ENCODE assay signal across 9 cellular contexts in the genomic region with DNA sequence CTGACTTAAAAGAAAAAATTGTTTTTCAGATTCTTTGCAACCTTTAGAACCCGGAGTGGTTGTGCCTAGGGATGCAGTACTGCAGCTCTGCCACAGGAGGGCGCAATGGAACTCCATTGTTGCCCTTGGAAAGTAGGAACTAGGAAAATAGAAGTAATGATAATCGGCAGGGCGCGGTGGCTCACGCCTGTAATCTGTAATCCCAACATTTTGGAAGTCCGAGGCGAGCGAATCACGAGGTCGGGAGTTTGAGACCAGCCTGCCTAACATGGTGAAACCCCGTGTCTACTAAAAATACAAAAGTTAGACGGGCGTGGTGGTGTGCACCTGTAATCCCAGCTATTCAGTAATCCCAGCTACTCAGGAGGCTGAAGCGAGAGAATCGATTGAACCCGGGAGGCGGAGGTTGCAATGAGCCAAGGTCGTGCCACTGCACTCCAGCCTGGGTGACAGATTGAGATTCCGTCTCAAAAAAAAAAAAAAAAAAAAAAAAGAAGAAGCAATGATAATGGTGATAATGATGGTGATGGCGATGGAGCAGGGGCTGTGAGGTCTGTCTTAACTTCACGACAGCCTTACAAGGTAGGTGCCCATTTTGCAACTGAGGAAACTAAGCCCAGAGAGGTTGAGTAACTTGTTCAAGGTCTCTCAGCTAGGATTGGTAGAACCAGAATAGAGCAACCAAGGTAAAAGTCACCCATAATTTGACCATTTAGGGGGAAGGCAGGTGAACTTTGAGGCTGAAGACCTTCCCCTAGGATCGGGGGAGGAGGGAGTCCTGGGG. TPM values are rescaled to one million over a fixed set of nuclear protein-coding genes. Genes with fewer than 3 reads are reported as not detected.
DNase-seq lines count a peak whose midpoint lies in the region; ATAC-seq and TF ChIP-seq lines count a peak whose summit lies in the region.
"Had no signal": no experiment of that assay in that cellular context is flagged by ENCODE, and none has a peak within 500 bp of the region (broad histone marks: within the 10 kb centered on the region; RNA-seq: fewer than 3 reads in every experiment).

No MANE protein-coding gene starts in this region.

- peak; percentile 58 for DNase-seq in ELR (ENCODE audit: low read depth)
- peak; percentile 46 for DNase-seq in MM.1S
- DNase-seq in activated CD4-positive, alpha-beta T cell treated with anti-CD3 and anti-CD28 coated beads for 36 hours: peak; percentile 83
- DNase-seq in dermis blood vessel endothelial cell: peak; percentile 72
- DNase-seq in mesenchymal stem cell: peak; percentile 50
- peak; percentile 74 to 83 for DNase-seq in suprapubic skin (ENCODE audit: low spot score in 2 of 2)
- DNase-seq in NCI-H1048 (lab: John Stamatoyannopoulos, UW): no peak
- DNase-seq in ureter (ENCODE audit: low spot score): no peak

- H3K79me1 ChIP-seq in mesenchymal stem cell (replicated peaks; ENCODE audit: low read length, poor library complexity, severe bottlenecking): no peaks in the 10 kb centered on the region

- H4K8ac ChIP-seq in mesenchymal stem cell (ENCODE audit: low read length): no peak overlapping the region

- H3K9ac ChIP-seq in MM.1S (ENCODE audit: low read length) (no peak overlapping the region), mesenchymal stem cell (ENCODE audit: low read length) (no peak overlapping the region)

- no peak overlapping the region for H3K4me3 Mint-ChIP-seq in activated CD4-positive, alpha-beta T cell treated with anti-CD3 and anti-CD28 coated beads for 36 hours
- H3K4me3 Mint-ChIP-seq: T-helper 1 cell treated with Interleukin-12 subunit alpha and Interleukin-12 subunit beta and Interleukin-4 antibody, amounts not matched to agents 30 μg/mL and 1 μg/mL, for 36 hours had no signal

- no peak overlapping the region for H4K91ac ChIP-seq in mesenchymal stem cell (ENCODE audit: low read length)

- H3K27me3 ChIP-seq in MM.1S (replicated peaks; ENCODE audit: insufficient read depth, low read length): peaks cover 68% of the 10 kb centered on the region
- peaks cover 3 to 19% of the 10 kb centered on the region in 2 experiments for H3K27me3 ChIP-seq in mesenchymal stem cell (ENCODE audit: control insufficient read depth in 1 of 2, insufficient read depth in 1 of 2, low read length in 2 of 2)
- H3K27me3 ChIP-seq in suprapubic skin: no peaks in the 10 kb centered on the region

- H3K14ac ChIP-seq in mesenchymal stem cell (ENCODE audit: low read length in 2 of 2): no peak overlapping the region

- no peak overlapping the region for H3K27ac Mint-ChIP-seq in activated CD4-positive, alpha-beta T cell treated with anti-CD3 and anti-CD28 coated beads for 36 hours
- H3K27ac Mint-ChIP-seq: T-helper 1 cell treated with Interleukin-12 subunit alpha and Interleukin-12 subunit beta and Interleukin-4 antibody, amounts not matched to agents 30 μg/mL and 1 μg/mL, for 36 hours had no signal

- H2BK12ac ChIP-seq in mesenchymal stem cell (ENCODE audit: low read length in 2 of 2): no peak overlapping the region

- 54% methylated on average over 23 of the region's 23 CpGs for WGBS in mesenchymal stem cell
- 39% methylated on average over 23 of the region's 23 CpGs for WGBS in suprapubic skin

- H3K27ac ChIP-seq in MM.1S (ENCODE audit: low read length): no peak overlapping the region
- H3K27ac ChIP-seq in mesenchymal stem cell (ENCODE audit: low read length, poor library complexity, severe bottlenecking): no peak overlapping the region
- H3K27ac ChIP-seq in suprapubic skin: no peak overlapping the region

- no peaks in the 10 kb centered on the region for H3K9me3 Mint-ChIP-seq in activated CD4-positive, alpha-beta T cell treated with anti-CD3 and anti-CD28 coated beads for 36 hours (ENCODE audit: low read depth)
- H3K9me3 Mint-ChIP-seq: T-helper 1 cell treated with Interleukin-12 subunit alpha and Interleukin-12 subunit beta and Interleukin-4 antibody, amounts not matched to agents 30 μg/mL and 1 μg/mL, for 36 hours had no signal

- TF ChIP-seq CTCF in MM.1S (IDR thresholded peaks at IDR 0.05; ENCODE audit: low read length) (peak; percentile 88), suprapubic skin (IDR thresholded peaks at IDR 0.05) (peak; percentile 86 to 95)

- H3K4me1 ChIP-seq in MM.1S (ENCODE audit: low read length): no peaks in the 10 kb centered on the region
- H3K4me1 ChIP-seq in mesenchymal stem cell (ENCODE audit: control insufficient read depth, insufficient read depth, low read depth, low read length): peaks cover 16% of the 10 kb centered on the region
- peaks cover 12% of the 10 kb centered on the region for H3K4me1 ChIP-seq in suprapubic skin

- no peak overlapping the region for H3K4ac ChIP-seq in mesenchymal stem cell (ENCODE audit: low read depth in 1 of 2, low read length in 2 of 2)

- H3K79me2 ChIP-seq in MM.1S (ENCODE audit: low read length): no peaks in the 10 kb centered on the region

- no peak for TF ChIP-seq EP300 in suprapubic skin (IDR thresholded peaks at IDR 0.05)

- H2AK5ac ChIP-seq in mesenchymal stem cell (ENCODE audit: low read length, severe bottlenecking): no peak overlapping the region

- no peak overlapping the region for H2BK120ac ChIP-seq in mesenchymal stem cell (ENCODE audit: low read depth, low read length)

- POLR2A ChIA-PET in activated CD4-positive, alpha-beta T cell treated with anti-CD3 and anti-CD28 coated beads for 36 hours (lab: Charles Lee): no interaction called here

- H3F3A ChIP-seq in MM.1S (ENCODE audit: insufficient read depth, low read length): no peaks in the 10 kb centered on the region

- no peaks in the 10 kb centered on the region for H3K36me3 Mint-ChIP-seq in activated CD4-positive, alpha-beta T cell treated with anti-CD3 and anti-CD28 coated beads for 36 hours (ENCODE audit: low read depth)

- no peak overlapping the region for H2BK15ac ChIP-seq in mesenchymal stem cell (ENCODE audit: low read depth, poor library complexity, severe bottlenecking)

- no peak overlapping the region for H2AFZ ChIP-seq in MM.1S (ENCODE audit: low read length)
- no peak overlapping the region for H2AFZ ChIP-seq in mesenchymal stem cell (ENCODE audit: low read depth, low read length)

- H3K4me3 ChIP-seq in MM.1S (ENCODE audit: low read length): no peak overlapping the region
- no peak overlapping the region for H3K4me3 ChIP-seq in mesenchymal stem cell (ENCODE audit: insufficient read depth in 1 of 2, low read depth in 1 of 2, low read length in 2 of 2)
- H3K4me3 ChIP-seq in suprapubic skin: no peak overlapping the region

- no peaks in the 10 kb centered on the region for H4K20me1 ChIP-seq in MM.1S (ENCODE audit: insufficient read depth, low read length)

- intact Hi-C loops in activated CD4-positive, alpha-beta T cell treated with anti-CD3 and anti-CD28 coated beads for 36 hours (cut with DNase I, micrococcal nuclease): loop anchor here in 1 of 2 experiments (2.0 kb wide), 1 partner anchor 35 kb away; no protein-coding TSS in a partner anchor

- H3K9me2 ChIP-seq in MM.1S (replicated peaks; ENCODE audit: insufficient read depth, low read length): no peaks in the 10 kb centered on the region

- H3K36me3 ChIP-seq in MM.1S (replicated peaks; ENCODE audit: insufficient read depth, low read length): no peaks in the 10 kb centered on the region
- no peaks in the 10 kb centered on the region for H3K36me3 ChIP-seq in mesenchymal stem cell (ENCODE audit: control insufficient read depth in 1 of 2, insufficient read depth in 2 of 2, low read depth in 1 of 2, low read length in 2 of 2)
- H3K36me3 ChIP-seq in suprapubic skin: no peaks in the 10 kb centered on the region

- peaks cover 16% of the 10 kb centered on the region for H3K4me1 Mint-ChIP-seq in activated CD4-positive, alpha-beta T cell treated with anti-CD3 and anti-CD28 coated beads for 36 hours

- H3K9me3 ChIP-seq in MM.1S (replicated peaks; ENCODE audit: insufficient read depth, low read length) (no peaks in the 10 kb centered on the region), mesenchymal stem cell (ENCODE audit: control insufficient read depth, low read length) (no peaks in the 10 kb centered on the region), suprapubic skin (no peaks in the 10 kb centered on the region)

- H3K23ac ChIP-seq in mesenchymal stem cell (ENCODE audit: low read length in 2 of 2): no peak overlapping the region

- H3K4me2 ChIP-seq in MM.1S (ENCODE audit: low read depth, low read length) (no peak overlapping the region), mesenchymal stem cell (ENCODE audit: low read length, poor library complexity, severe bottlenecking) (no peak overlapping the region)

- H2BK5ac ChIP-seq in mesenchymal stem cell (ENCODE audit: low read depth, low read length, poor library complexity, severe bottlenecking): no peak overlapping the region

- peaks cover 2% of the 10 kb centered on the region for H3K27me3 Mint-ChIP-seq in activated CD4-positive, alpha-beta T cell treated with anti-CD3 and anti-CD28 coated beads for 36 hours

- H3K18ac ChIP-seq in mesenchymal stem cell (ENCODE audit: low read depth in 1 of 2, low read length in 2 of 2): no peak overlapping the region

- CTCF ChIA-PET in activated CD4-positive, alpha-beta T cell treated with anti-CD3 and anti-CD28 coated beads for 36 hours (lab: Charles Lee): interaction anchor here (0.6 to 6.5 kb wide), 9 partner anchors 22 to 83 kb away, joined by 3 to 49 read pairs (median 4); partner anchors contain the start of gene ACTL9

- no peak for TF ChIP-seq POLR2A in suprapubic skin (IDR thresholded peaks at IDR 0.05)

- peak; percentile 45 for ATAC-seq in activated CD4-positive, alpha-beta T cell treated with anti-CD3 and anti-CD28 coated beads for 36 hours

RNA-seq across cellular contexts. Expression of gene ADAMTS10, which starts 5.5 kb away (rescaled TPM):
- total RNA-seq in activated CD4-positive, alpha-beta T cell treated with anti-CD3 and anti-CD28 coated beads for 36 hours: 1 to 10 TPM; 4.5 to 5.0 TPM
- total RNA-seq in dermis blood vessel endothelial cell: 4.8 and 13.8 TPM in 2 replicates
- 7.4 TPM for polyA plus RNA-seq in mesenchymal stem cell (2013, experiment 1 of 2)
- 7.7 TPM for polyA plus RNA-seq in mesenchymal stem cell (2013, experiment 2 of 2)
- total RNA-seq in suprapubic skin: 10 to 100 TPM in 1 of 4 donors, 1 to 10 TPM in 3; 1.8 to 39.6 (median 6.2) TPM
- 19.0 TPM for total RNA-seq in ureter

RNA-seq across cellular contexts. Expression of gene NFILZ, which starts 14.4 kb away (rescaled TPM):
- total RNA-seq in activated CD4-positive, alpha-beta T cell treated with anti-CD3 and anti-CD28 coated beads for 36 hours: not detected
- total RNA-seq in dermis blood vessel endothelial cell: not detected in 2 replicates
- not detected for polyA plus RNA-seq in mesenchymal stem cell (2013, experiment 1 of 2)
- not detected for polyA plus RNA-seq in mesenchymal stem cell (2013, experiment 2 of 2)
- not detected for total RNA-seq in suprapubic skin
- not detected for total RNA-seq in ureter

RNA-seq across cellular contexts. Expression of gene MYO1F, which starts 38.8 kb away (rescaled TPM):
- total RNA-seq in activated CD4-positive, alpha-beta T cell treated with anti-CD3 and anti-CD28 coated beads for 36 hours: 10 to 100 TPM; 13.7 to 18.3 TPM
- 0.14 and 0.34 TPM in 2 replicates for total RNA-seq in dermis blood vessel endothelial cell
- polyA plus RNA-seq in mesenchymal stem cell (2013, experiment 1 of 2): 0.41 TPM
- polyA plus RNA-seq in mesenchymal stem cell (2013, experiment 2 of 2): 0.27 TPM
- total RNA-seq in suprapubic skin: 10 to 100 TPM in 1 of 4 donors, 1 to 10 TPM in 3; 3.2 to 14.6 (median 3.3) TPM
- 20.6 TPM for total RNA-seq in ureter

Comparison
In these comparisons a context has a peak if more than half of its experiments do, and no peak if none do; other contexts are left out.
1. DNase-seq: peak in ELR (single experiment), MM.1S (single experiment), activated CD4-positive, alpha-beta T cell treated with anti-CD3 and anti-CD28 coated beads for 36 hours (single experiment), dermis blood vessel endothelial cell (single experiment), mesenchymal stem cell (single experiment) and suprapubic skin (2 of 2); none in NCI-H1048 (single experiment) and ureter (single experiment).